ENCODE assay signal across 18 cellular contexts in the genomic region with DNA sequence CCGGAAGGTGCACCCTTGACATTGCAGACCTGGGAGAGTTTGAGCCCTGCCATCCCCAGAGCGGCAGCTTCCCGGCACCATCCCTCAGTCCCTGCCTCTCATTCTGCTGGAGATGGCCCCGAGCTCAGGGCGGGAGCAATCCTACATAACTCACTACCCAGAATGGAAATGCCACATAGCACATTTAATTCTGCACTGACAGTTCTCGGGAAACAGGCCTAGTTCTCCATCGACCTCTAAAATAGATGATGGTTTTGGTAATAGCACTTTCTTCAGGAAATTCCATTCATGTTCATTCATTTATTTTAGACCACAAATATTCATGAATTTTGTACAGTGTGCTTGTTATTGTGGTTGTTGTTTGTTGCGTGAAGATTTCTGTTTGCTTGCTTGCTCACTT.
A peak's percentile ranks its signal among the peaks of the same experiment; 100 is the strongest.
DNase-seq lines count a peak whose midpoint lies in the region; ATAC-seq, FAIRE-seq and TF ChIP-seq lines count a peak whose summit lies in the region.
"Had no signal": no experiment of that assay in that cellular context is flagged by ENCODE, and none has a peak within 500 bp of the region (broad histone marks: within the 10 kb centered on the region; RNA-seq: fewer than 3 reads in every experiment).

No MANE protein-coding gene starts in this region.

- no peaks in the 10 kb centered on the region for H3K9me3 Mint-ChIP-seq in chondrocyte (ENCODE audit: low read depth)
- no peaks in the 10 kb centered on the region for H3K9me3 Mint-ChIP-seq in activated T-cell treated with anti-CD3 and anti-CD28 coated beads, Interleukin-2, amount 50 U/mL, for 72 hours

- H3K36me3 Mint-ChIP-seq in chondrocyte (ENCODE audit: low read depth), result no peaks in the 10 kb centered on the region
- H3K36me3 Mint-ChIP-seq in activated T-cell treated with anti-CD3 and anti-CD28 coated beads, Interleukin-2, amount 50 U/mL, for 72 hours (ENCODE audit: insufficient read depth in 2 of 2), result no peaks in the 10 kb centered on the region
- H3K36me3 Mint-ChIP-seq: naive thymus-derived CD8-positive, alpha-beta T cell had no signal

- H3K27me3 Mint-ChIP-seq in chondrocyte (ENCODE audit: low read depth), result no peaks in the 10 kb centered on the region
- peaks cover 18% of the 10 kb centered on the region for H3K27me3 Mint-ChIP-seq in activated T-cell treated with anti-CD3 and anti-CD28 coated beads, Interleukin-2, amount 50 U/mL, for 72 hours (ENCODE audit: low read depth)

- H3K4me3 ChIP-seq in kidney (ENCODE audit: low read length in 2 of 2) (no peak overlapping the region), upper lobe of right lung (no peak overlapping the region)
- H3K4me3 ChIP-seq: prostate gland had no signal

- peak overlapping the region; percentile 95 for H3K27ac Mint-ChIP-seq in chondrocyte (ENCODE audit: unreplicated experiment)
- H3K27ac Mint-ChIP-seq in activated T-cell treated with anti-CD3 and anti-CD28 coated beads, Interleukin-2, amount 50 U/mL, for 72 hours, result no peak overlapping the region
- H3K27ac Mint-ChIP-seq: naive thymus-derived CD8-positive, alpha-beta T cell had no signal

- DNase-seq in NCI-H226 (peak; percentile 19), chondrocyte (ENCODE audit: low spot score) (no peak), kidney (peak; percentile 77), upper lobe of right lung (no peak), NCI-H345 (lab: John Stamatoyannopoulos, UW) (no peak)
- DNase-seq in activated T-cell treated with anti-CD3 and anti-CD28 coated beads, Interleukin-2, amount 50 U/mL, for 72 hours, result no peak
- no peak for DNase-seq in stimulated activated CD4-positive, alpha-beta T cell treated with anti-CD3 and anti-CD28 coated beads, Interleukin-2, amount 100 ng/mL, for 24 hours
- DNase-seq: activated CD4-positive, alpha-beta T cell treated with anti-CD3 and anti-CD28 coated beads, Interleukin-2, amount 50 U/mL, for 1 hour; cortex of kidney; DMS 273 treated with DMSO at 0.1 percent for 48 hours; naive thymus-derived CD8-positive, alpha-beta T cell; NCI-H2029 treated with DMSO at 0.1 percent for 48 hours; NCI-H510A had no signal

- peak overlapping the region in 1 of 2 donors; percentile 57 for H3K27ac ChIP-seq in kidney (ENCODE audit: low read depth in 2 of 2, low read length in 2 of 2)
- peak overlapping the region; percentile 58 for H3K27ac ChIP-seq in upper lobe of right lung
- H3K27ac ChIP-seq: C4-2B, prostate gland, RWPE1 had no signal

- H3K36me3 ChIP-seq in kidney (ENCODE audit: control insufficient read depth in 1 of 2, insufficient read depth in 2 of 2, low read length in 2 of 2) (no peaks in the 10 kb centered on the region), upper lobe of right lung (no peaks in the 10 kb centered on the region)
- H3K36me3 ChIP-seq: prostate gland had no signal

- intact Hi-C loops in kidney (cut with DNase I), result no loop called here
- intact Hi-C loops in upper lobe of right lung (cut with DNase I), result no loop called here

- TF ChIP-seq CTCF in chondrocyte (IDR thresholded peaks at IDR 0.05) (no peak), kidney (IDR thresholded peaks at IDR 0.05; ENCODE audit: borderline replicate concordance, extremely low read depth, insufficient read depth) (no peak), upper lobe of right lung (IDR thresholded peaks at IDR 0.05) (no peak)

- FAIRE-seq in kidney (lab: Jason Lieb, UNC), result no peak
- FAIRE-seq: H1 had no signal

- peaks cover 77% of the 10 kb centered on the region for H3K4me1 Mint-ChIP-seq in chondrocyte (ENCODE audit: low read depth)
- peaks cover 8% of the 10 kb centered on the region for H3K4me1 Mint-ChIP-seq in activated T-cell treated with anti-CD3 and anti-CD28 coated beads, Interleukin-2, amount 50 U/mL, for 72 hours (ENCODE audit: low read depth)
- H3K4me1 Mint-ChIP-seq: naive thymus-derived CD8-positive, alpha-beta T cell had no signal

- H3K27me3 ChIP-seq in upper lobe of right lung, result no peaks in the 10 kb centered on the region

- H3K9ac ChIP-seq in kidney (ENCODE audit: low read length in 2 of 2), result no peak overlapping the region

- H3K4me1 ChIP-seq in kidney (ENCODE audit: control insufficient read depth in 1 of 2, insufficient read depth in 1 of 2, low read depth in 1 of 2, low read length in 2 of 2) (peaks cover 5 to 10% of the 10 kb centered on the region in 2 donors), upper lobe of right lung (peaks cover 5% of the 10 kb centered on the region)
- H3K4me1 ChIP-seq: prostate gland had no signal

- ATAC-seq in upper lobe of right lung, result peak; percentile 52
- ATAC-seq in GM18502 (IDR thresholded peaks at IDR 0.05; ENCODE audit: poor library complexity, unreplicated experiment), result no peak
- no peak for ATAC-seq in activated T-cell treated with anti-CD3 and anti-CD28 coated beads, Interleukin-2, amount 50 U/mL, for 72 hours (replicated peaks in 1 of 2)
- ATAC-seq: naive thymus-derived CD8-positive, alpha-beta T cell had no signal

- H3K4me3 Mint-ChIP-seq in chondrocyte (ENCODE audit: unreplicated experiment), result no peak overlapping the region
- no peak overlapping the region for H3K4me3 Mint-ChIP-seq in activated T-cell treated with anti-CD3 and anti-CD28 coated beads, Interleukin-2, amount 50 U/mL, for 72 hours
- H3K4me3 Mint-ChIP-seq: naive thymus-derived CD8-positive, alpha-beta T cell had no signal

- no peaks in the 10 kb centered on the region for H3K9me3 ChIP-seq in kidney (ENCODE audit: control insufficient read depth in 1 of 2, low read length in 2 of 2)
- H3K9me3 ChIP-seq in upper lobe of right lung, result no peaks in the 10 kb centered on the region
- H3K9me3 ChIP-seq: prostate gland had no signal

Comparison
In these comparisons a context has a peak if more than half of its experiments do, and no peak if none do; other contexts are left out.
1. DNase-seq: peak in NCI-H226 (single experiment) and kidney (single experiment); none in chondrocyte (single experiment), upper lobe of right lung (single experiment), NCI-H345 (single experiment), activated T-cell treated with anti-CD3 and anti-CD28 coated beads, Interleukin-2, amount 50 U/mL, for 72 hours (0 of 2) and stimulated activated CD4-positive, alpha-beta T cell treated with anti-CD3 and anti-CD28 coated beads, Interleukin-2, amount 100 ng/mL, for 24 hours (0 of 2).